Comparison of ENCODE assay signal across 1 cellular context in genomic region chr7:148916186-148916585, GRCh38.
TF ChIP-seq lines count a peak whose summit lies in the region.

No MANE protein-coding gene starts in this region.

TF ChIP-seq in K562, 482 proteins besides CTCF, POLR2A, EP300 and RAD21 (continued from another document):
- TF ChIP-seq DEAF1 (CRISPR knock-in tag; IDR thresholded peaks at IDR 0.05) (no peak), U2AF1 (optimal IDR thresholded peaks at IDR 0.05; ENCODE audit: low read depth, low read length) (no peak), UBTF (IDR thresholded peaks at IDR 0.05; ENCODE audit: borderline replicate concordance in 1 of 2, low read depth in 2 of 2, low read length in 2 of 2) (no peak)
